22 cellular contexts compared by ENCODE assay signal in genomic region chr9:123542435-123543225, GRCh38.
"Had no signal": no experiment of that assay in that cellular context is flagged by ENCODE, and none has a peak within 500 bp of the region (broad histone marks: within the 10 kb centered on the region; RNA-seq: fewer than 3 reads in every experiment).

No MANE protein-coding gene starts in this region.

- H3K9me3 ChIP-seq: ascending aorta, esophagus muscularis mucosa, gastrocnemius medialis, left lung, sigmoid colon, tibial artery had no signal

- H3K27ac ChIP-seq: ascending aorta, brain microvascular endothelial cell, esophagus muscularis mucosa, gastrocnemius medialis, left lung, parathyroid adenoma, sigmoid colon, tibial artery had no signal

- H3K79me2 ChIP-seq: parathyroid adenoma had no signal

- DNase-seq: activated CD4-positive, alpha-beta T cell treated with anti-CD3 and anti-CD28 coated beads for 1 hour; activated CD4-positive, alpha-beta T cell treated with anti-CD3 and anti-CD28 coated beads, Interleukin-2, amount 50 U/mL, for 1 hour; activated CD8-positive, alpha-beta T cell treated with anti-CD3 and anti-CD28 coated beads, Interleukin-2, amount 10 ng/mL, durations not matched to agents 7 days and 5 days; activated gamma-delta T cell; brain microvascular endothelial cell; central memory CD4-positive, alpha-beta T cell; effector memory CD4-positive, alpha-beta T cell; gastrocnemius medialis; head of caudate nucleus; left lung; natural killer cell; sigmoid colon; stimulated activated CD4-positive, alpha-beta T cell treated with anti-CD3 and anti-CD28 coated beads, Interleukin-4, amount 100 ng/mL, for 24 hours; stimulated activated naive CD4-positive, alpha-beta T cell treated with Interleukin-2 at 50 U/mL for 16 hours; substantia nigra; T-helper 9 cell; tibial artery had no signal

- H2AFZ ChIP-seq: parathyroid adenoma had no signal

- H3K36me3 ChIP-seq: ascending aorta, brain microvascular endothelial cell, esophagus muscularis mucosa, gastrocnemius medialis, left lung, sigmoid colon, tibial artery had no signal

- H3K27ac Mint-ChIP-seq: activated CD8-positive, alpha-beta T cell treated with anti-CD3 and anti-CD28 coated beads, Interleukin-2, amount 10 ng/mL, durations not matched to agents 7 days and 5 days; activated T-helper 1 cell treated with anti-CD3 and anti-CD28 coated beads, Interleukin-12 subunit alpha, Interleukin-12 subunit beta, Interleukin-2, Interleukin-4 antibody, amounts not matched to agents 30 ng/mL and 10 ng/mL and 1 ng/mL, durations not matched to agents 14 hours and 24 hours and 36 hours; natural killer cell had no signal

- H3K4me3 ChIP-seq: ascending aorta, esophagus muscularis mucosa, gastrocnemius medialis, left lung, sigmoid colon, tibial artery had no signal

- H3K4me3 Mint-ChIP-seq: activated CD8-positive, alpha-beta T cell treated with anti-CD3 and anti-CD28 coated beads, Interleukin-2, amount 10 ng/mL, durations not matched to agents 7 days and 5 days; activated T-helper 1 cell treated with anti-CD3 and anti-CD28 coated beads, Interleukin-12 subunit alpha, Interleukin-12 subunit beta, Interleukin-2, Interleukin-4 antibody, amounts not matched to agents 30 ng/mL and 10 ng/mL and 1 ng/mL, durations not matched to agents 14 hours and 24 hours and 36 hours; natural killer cell had no signal

- H3K4me1 ChIP-seq: ascending aorta, gastrocnemius medialis, left lung, parathyroid adenoma had no signal

- H3K36me3 Mint-ChIP-seq: activated naive CD4-positive, alpha-beta T cell treated with anti-CD3 and anti-CD28 coated beads, Interleukin-2, amount 50 U/mL, for 72 hours; natural killer cell had no signal

- ATAC-seq: activated CD8-positive, alpha-beta T cell treated with anti-CD3 and anti-CD28 coated beads, Interleukin-2, amount 10 ng/mL, durations not matched to agents 7 days and 5 days; activated naive CD4-positive, alpha-beta T cell treated with anti-CD3 and anti-CD28 coated beads, Interleukin-2, amount 50 U/mL, for 72 hours; gastrocnemius medialis; left lung; natural killer cell had no signal

- H3K9me3 Mint-ChIP-seq: activated naive CD4-positive, alpha-beta T cell treated with anti-CD3 and anti-CD28 coated beads, Interleukin-2, amount 50 U/mL, for 72 hours; activated T-helper 1 cell treated with anti-CD3 and anti-CD28 coated beads, Interleukin-12 subunit alpha, Interleukin-12 subunit beta, Interleukin-2, Interleukin-4 antibody, amounts not matched to agents 30 ng/mL and 10 ng/mL and 1 ng/mL, durations not matched to agents 14 hours and 24 hours and 36 hours; natural killer cell had no signal

- H3K27me3 ChIP-seq: ascending aorta, brain microvascular endothelial cell, esophagus muscularis mucosa, gastrocnemius medialis, sigmoid colon, tibial artery had no signal
